ENCODE assay signal across 8 cellular contexts in genomic region chr1:110207831-110208230, GRCh38. TPM values are rescaled to one million over a fixed set of nuclear protein-coding genes. Genes with fewer than 3 reads are reported as not detected.
DNase-seq lines count a peak whose midpoint lies in the region; ATAC-seq and TF ChIP-seq lines count a peak whose summit lies in the region.

No MANE protein-coding gene starts in this region.

- no peak overlapping the region for H2AFZ ChIP-seq in mammary epithelial cell (ENCODE audit: low read depth, low read length)

- H3K4me3 Mint-ChIP-seq in WTC11: no peak overlapping the region

- POLR2A ChIA-PET in WTC11 (lab: Charles Lee): interaction anchor here (1.1 to 1.8 kb wide), 4 partner anchors 20 to 288 kb away, joined by 3 to 12 read pairs (median 8); partner anchors contain the start of gene RBM15

- no peaks in the 10 kb centered on the region for H3K9me3 Mint-ChIP-seq in WTC11

- dilution Hi-C loops in mammary epithelial cell (cut with HindIII; ENCODE audit: low sequenced_read_pairs): loop anchor here (5.0 to 10.0 kb wide), 3 partner anchors 46 to 307 kb away; partner anchors contain the start of gene KCNA10

- H3K4me3 ChIP-seq in mammary epithelial cell (replicated peaks in 1 of 3; ENCODE audit: insufficient read depth in 1 of 3, low read depth in 2 of 3, low read length in 3 of 3): no peak overlapping the region

- no peaks in the 10 kb centered on the region for H3K79me2 ChIP-seq in mammary epithelial cell (ENCODE audit: insufficient read depth, low read length)

- H3K4me2 ChIP-seq in mammary epithelial cell (ENCODE audit: insufficient read depth, low read depth, low read length): no peak overlapping the region

- H3K36me3 ChIP-seq in mammary epithelial cell (ENCODE audit: insufficient read depth, low read length): no peaks in the 10 kb centered on the region

- peaks cover 18% of the 10 kb centered on the region for H3K4me1 ChIP-seq in mammary epithelial cell (ENCODE audit: insufficient read depth, low read length)

- DNase-seq in NCI-H1436 (lab: John Stamatoyannopoulos, UW) (peak; percentile 68), NCI-H1436 treated with DMSO at 0.1 percent for 48 hours (lab: John Stamatoyannopoulos, UW) (no peak), NCI-H146 (lab: John Stamatoyannopoulos, UW) (peak; percentile 69), WTC11 (ENCODE audit: low spot score) (peak; percentile 90), mammary epithelial cell (peak; percentile 22), kidney tubule cell (ENCODE audit: low spot score) (peak; percentile 57)
- DNase-seq in stimulated activated CD4-positive, alpha-beta T cell treated with anti-CD3 and anti-CD28 coated beads, Interleukin-4, amount 100 ng/mL, for 4 hours: peak; percentile 68 to 74

- 29% methylated on average over 4 of the region's 5 CpGs for WGBS in mammary epithelial cell (ENCODE audit: low coverage, missing lambda C conversion rate)

- no peaks in the 10 kb centered on the region for H3K27me3 ChIP-seq in mammary epithelial cell (ENCODE audit: insufficient read depth, low read length)

- CTCF ChIA-PET in WTC11 (lab: Charles Lee) (interaction anchor here (0.6 to 11.5 kb wide), 73 partner anchors 9 to 348 kb away, joined by 3 to 759 read pairs (median 6); partner anchors contain the start of genes PROK1, RBM15, SLC6A17 and STRIP1), mammary epithelial cell (lab: Charles Lee; ENCODE audit: low non-redundant PET) (interaction anchor here (0.6 to 2.2 kb wide), 12 partner anchors 85 to 685 kb away, joined by 3 to 29 read pairs (median 4); no protein-coding TSS in a partner anchor)

- H3K27me3 Mint-ChIP-seq in WTC11 (ENCODE audit: low read depth): peaks cover 22% of the 10 kb centered on the region

- ATAC-seq in WTC11: peak; percentile 47
- ATAC-seq in HG02763 (IDR thresholded peaks at IDR 0.05; ENCODE audit: unreplicated experiment): no peak

- TF ChIP-seq CTCF in WTC11 (IDR thresholded peaks at IDR 0.05) (peak; percentile 82), mammary epithelial cell (conservative IDR thresholded peaks at IDR 0.05 in 1 of 2, IDR thresholded peaks at IDR 0.05 in 1 of 2; ENCODE audit: extremely low read depth in 1 of 2, insufficient read depth in 1 of 2, low read depth in 1 of 2, low read length in 2 of 2) (peak; percentile 74 to 97)

- no peak overlapping the region for H3K27ac Mint-ChIP-seq in WTC11

- no peaks in the 10 kb centered on the region for H3K36me3 Mint-ChIP-seq in WTC11

- no peaks in the 10 kb centered on the region for H3K9me3 ChIP-seq in mammary epithelial cell (replicated peaks; ENCODE audit: insufficient read depth, low read length)

- H3K27ac ChIP-seq in mammary epithelial cell (ENCODE audit: insufficient read depth, low read depth, low read length): no peak overlapping the region

- in situ Hi-C loops in mammary epithelial cell (cut with MboI; ENCODE audit: low sequenced_read_pairs in 2 of 2): loop anchor here in 1 of 2 donors (10.0 kb wide), 1 partner anchor 197 kb away; the partner anchor contains the start of gene LAMTOR5

- H3K4me1 Mint-ChIP-seq in WTC11: peaks cover 22% of the 10 kb centered on the region

- intact Hi-C loops in mammary epithelial cell (cut with micrococcal nuclease): loop anchor here (1.0 to 5.0 kb wide), 4 partner anchors 55 to 409 kb away; no protein-coding TSS in a partner anchor

- no peak overlapping the region for H3K9ac ChIP-seq in mammary epithelial cell (ENCODE audit: insufficient read depth, low read length)

- BruUV-seq in mammary epithelial cell (replicated peaks; lab: Mats Ljungman, UMichigan): no TSS peak

- H4K20me1 ChIP-seq in mammary epithelial cell (ENCODE audit: insufficient read depth, low read length): no peaks in the 10 kb centered on the region

TF ChIP-seq in WTC11, 78 proteins besides CTCF, POLR2A, EP300 and RAD21:
- TF ChIP-seq ZNF423 (CRISPR knock-in tag; IDR thresholded peaks at IDR 0.05): no peak
- TF ChIP-seq TCF7 (CRISPR knock-in tag; IDR thresholded peaks at IDR 0.05; ENCODE audit: low read depth): no peak
- TF ChIP-seq ZMAT4 (CRISPR knock-in tag; IDR thresholded peaks at IDR 0.05): no peak
- TF ChIP-seq ZNF232 (CRISPR knock-in tag; IDR thresholded peaks at IDR 0.05): no peak
- TF ChIP-seq SP1 (CRISPR knock-in tag; conservative IDR thresholded peaks at IDR 0.05): no peak
- TF ChIP-seq HMGXB4 (CRISPR knock-in tag; IDR thresholded peaks at IDR 0.05): peak; percentile 58; the same call in 1 of the 2 replicates

RNA-seq across cellular contexts. Expression of gene KCNC4, which starts 2.3 kb away (rescaled TPM):
- total RNA-seq in WTC11 (2021) (19.9 to 21.9 TPM (median 21.9 TPM) in 3 replicates), mammary epithelial cell (1 to 10 TPM; 5.3 to 6.7 TPM)
- 3.6 TPM for polyA plus RNA-seq in mammary epithelial cell
- 8.2 TPM for polyA minus RNA-seq in mammary epithelial cell

RNA-seq across cellular contexts. Expression of gene SLC6A17, which starts 57.5 kb away (rescaled TPM):
- total RNA-seq in WTC11 (2021): 0.09 to 0.24 TPM (median 0.16 TPM) in 3 replicates
- total RNA-seq in mammary epithelial cell: under 1 TPM; under 0.01 to 0.52 TPM
- polyA plus RNA-seq in mammary epithelial cell: 0.09 TPM
- not detected for polyA minus RNA-seq in mammary epithelial cell
